11 cellular contexts compared by ENCODE assay signal in genomic region chr4:76696109-76696508, GRCh38.
DNase-seq lines count a peak whose midpoint lies in the region; ATAC-seq lines count a peak whose summit lies in the region.
"Had no signal": no experiment of that assay in that cellular context is flagged by ENCODE, and none has a peak within 500 bp of the region (broad histone marks: within the 10 kb centered on the region; RNA-seq: fewer than 3 reads in every experiment).

No MANE protein-coding gene starts in this region.

- H3K4me1 ChIP-seq in HUES6 (ENCODE audit: control insufficient read depth, insufficient read depth, low read length) (peaks cover 44% of the 10 kb centered on the region), adipocyte (ENCODE audit: control insufficient read depth, insufficient read depth, low read length) (no peaks in the 10 kb centered on the region)

- no peak overlapping the region for H3K27ac ChIP-seq in HUES6 (ENCODE audit: low read depth, low read length)
- H3K27ac ChIP-seq: skin epidermis had no signal

- DNase-seq in COLO668 (lab: John Stamatoyannopoulos, UW; ENCODE audit: unreplicated experiment) (peak; percentile 60), adipocyte (ENCODE audit: low read depth) (peak; percentile 65), kidney tubule cell (ENCODE audit: low spot score) (peak; percentile 61), occipital lobe (lab: John Stamatoyannopoulos, UW) (no peak)
- DNase-seq in activated naive CD4-positive, alpha-beta T cell treated with anti-CD3 and anti-CD28 coated beads, Interleukin-2, amount 10 ng/mL, durations not matched to agents 7 days and 5 days, result no peak
- DNase-seq: activated T-cell treated with anti-CD3 and anti-CD28 coated beads, Interleukin-2, amount 50 U/mL, for 4 hours; NK-92 treated with Interleukin-12 subunit alpha and Interleukin-12 subunit beta, amount 100 ng/mL, for 24 hours had no signal

- H3K9ac ChIP-seq in HUES6 (ENCODE audit: low read length), result peak overlapping the region; percentile 16
- H3K9ac ChIP-seq in adipocyte (ENCODE audit: low read length), result no peak overlapping the region

- H3K27me3 Mint-ChIP-seq in activated naive CD4-positive, alpha-beta T cell treated with anti-CD3 and anti-CD28 coated beads, Interleukin-2, amount 10 ng/mL, durations not matched to agents 7 days and 5 days, result peaks cover 36% of the 10 kb centered on the region

- CTCF ChIA-PET in activated naive CD4-positive, alpha-beta T cell treated with anti-CD3 and anti-CD28 coated beads, Interleukin-2, amount 10 ng/mL, durations not matched to agents 7 days and 5 days (lab: Charles Lee), result no interaction called here

- H3K36me3 ChIP-seq in HUES6 (ENCODE audit: control insufficient read depth, insufficient read depth, low read length), result no peaks in the 10 kb centered on the region
- no peaks in the 10 kb centered on the region for H3K36me3 ChIP-seq in adipocyte (ENCODE audit: control insufficient read depth, insufficient read depth, low read length, severe bottlenecking)

- H3K27ac Mint-ChIP-seq in activated naive CD4-positive, alpha-beta T cell treated with anti-CD3 and anti-CD28 coated beads, Interleukin-2, amount 10 ng/mL, durations not matched to agents 7 days and 5 days, result no peak overlapping the region

- no peak overlapping the region for H3K4me3 Mint-ChIP-seq in activated naive CD4-positive, alpha-beta T cell treated with anti-CD3 and anti-CD28 coated beads, Interleukin-2, amount 10 ng/mL, durations not matched to agents 7 days and 5 days
- H3K4me3 Mint-ChIP-seq: activated T-cell treated with anti-CD3 and anti-CD28 coated beads, Interleukin-2, amount 50 U/mL, for 4 hours had no signal

- H3K27me3 ChIP-seq in HUES6 (ENCODE audit: control insufficient read depth, insufficient read depth, low read length), result no peaks in the 10 kb centered on the region
- H3K27me3 ChIP-seq in adipocyte (replicated peaks; ENCODE audit: control insufficient read depth, insufficient read depth, low read length), result no peaks in the 10 kb centered on the region

- no peaks in the 10 kb centered on the region for H3K9me3 ChIP-seq in HUES6 (ENCODE audit: control insufficient read depth, insufficient read depth, low read depth, low read length)
- no peaks in the 10 kb centered on the region for H3K9me3 ChIP-seq in adipocyte (ENCODE audit: control insufficient read depth, low read length)

- no peaks in the 10 kb centered on the region for H3K36me3 Mint-ChIP-seq in activated naive CD4-positive, alpha-beta T cell treated with anti-CD3 and anti-CD28 coated beads, Interleukin-2, amount 10 ng/mL, durations not matched to agents 7 days and 5 days

- H3K9me3 Mint-ChIP-seq in activated naive CD4-positive, alpha-beta T cell treated with anti-CD3 and anti-CD28 coated beads, Interleukin-2, amount 10 ng/mL, durations not matched to agents 7 days and 5 days, result no peaks in the 10 kb centered on the region
- H3K9me3 Mint-ChIP-seq: activated T-cell treated with anti-CD3 and anti-CD28 coated beads, Interleukin-2, amount 50 U/mL, for 4 hours had no signal

- H3K4me3 ChIP-seq in HUES6 (ENCODE audit: low read depth, low read length), result peak overlapping the region; percentile 18; the same call in 1 of the 2 replicates
- H3K4me3 ChIP-seq in adipocyte (ENCODE audit: low read length), result no peak overlapping the region
- H3K4me3 ChIP-seq: skin epidermis had no signal

- ATAC-seq in GM21723 (IDR thresholded peaks at IDR 0.05; ENCODE audit: unreplicated experiment) (no peak), HG02798 (IDR thresholded peaks at IDR 0.05; ENCODE audit: poor library complexity, unreplicated experiment) (no peak)
- ATAC-seq: activated T-cell treated with anti-CD3 and anti-CD28 coated beads, Interleukin-2, amount 50 U/mL, for 4 hours had no signal

- H3K4me1 Mint-ChIP-seq in activated naive CD4-positive, alpha-beta T cell treated with anti-CD3 and anti-CD28 coated beads, Interleukin-2, amount 10 ng/mL, durations not matched to agents 7 days and 5 days, result peaks cover 9% of the 10 kb centered on the region

Comparison
In these comparisons a context has a peak if more than half of its experiments do, and no peak if none do; other contexts are left out.
1. DNase-seq: peak in COLO668 (single experiment), adipocyte (single experiment) and kidney tubule cell (single experiment); none in activated naive CD4-positive, alpha-beta T cell treated with anti-CD3 and anti-CD28 coated beads, Interleukin-2, amount 10 ng/mL, durations not matched to agents 7 days and 5 days (single experiment) and occipital lobe (single experiment).